In the genomic region with DNA sequence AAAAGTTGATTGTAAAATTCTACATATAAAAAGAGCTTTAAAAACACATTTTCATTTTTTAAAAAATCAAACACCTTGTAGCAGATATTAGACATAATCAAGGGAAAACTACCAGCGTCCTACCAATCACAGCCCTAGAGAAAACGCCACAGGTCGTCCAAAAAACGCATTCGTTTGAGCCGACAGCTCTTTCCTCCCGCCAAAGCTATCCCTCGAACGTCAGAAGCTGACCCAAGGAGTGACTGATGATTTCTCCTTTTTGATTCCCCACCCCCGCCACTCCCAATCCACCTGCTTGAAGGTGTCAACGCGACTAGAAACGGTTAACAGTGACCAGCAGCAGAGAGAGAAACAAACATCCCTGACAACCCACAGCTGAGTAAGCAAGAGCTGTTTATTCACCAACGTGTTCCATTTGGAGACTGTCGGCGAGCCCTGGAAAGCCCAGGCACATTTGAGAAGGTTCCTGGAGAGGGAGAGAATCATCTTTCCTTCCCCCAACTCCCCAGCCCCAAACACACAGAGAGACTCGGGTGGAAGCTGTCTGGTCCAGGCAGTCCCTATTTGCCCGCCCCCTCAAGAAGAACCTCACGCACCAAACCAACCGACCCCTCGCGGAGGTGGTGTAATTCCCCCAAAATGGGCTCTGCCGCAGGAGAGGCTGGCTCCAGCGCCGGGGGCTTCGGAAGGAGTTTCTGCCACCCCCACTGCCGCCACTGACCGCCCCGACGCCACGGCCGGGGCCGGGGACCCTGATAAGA, we compare ENCODE assay signal across 8 cellular contexts. TPM values are rescaled to one million over a fixed set of nuclear protein-coding genes. Genes with fewer than 3 reads are reported as not detected.
DNase-seq lines count a peak whose midpoint lies in the region; ATAC-seq, FAIRE-seq and TF ChIP-seq lines count a peak whose summit lies in the region.

No MANE protein-coding gene starts in this region.

- no peak for TF ChIP-seq POLR2A in GM12891 (IDR thresholded peaks at IDR 0.05; ENCODE audit: low read depth, low read length)

- peak overlapping the region; percentile 87 to 95 for H3K4me3 Mint-ChIP-seq in activated T-cell treated with anti-CD3 and anti-CD28 coated beads, Interleukin-2, amount 50 U/mL, for 72 hours
- peak overlapping the region; percentile 95 for H3K4me3 Mint-ChIP-seq in natural killer cell

- ATAC-seq in HG03039 (IDR thresholded peaks at IDR 0.05; ENCODE audit: unreplicated experiment) = peak; percentile 13
- peak; percentile 19 to 25 for ATAC-seq in activated T-cell treated with anti-CD3 and anti-CD28 coated beads, Interleukin-2, amount 50 U/mL, for 72 hours (replicated peaks in 1 of 2)
- peak; percentile 16 to 22 (median 21) for ATAC-seq in natural killer cell
- ATAC-seq in upper lobe of right lung = peak; percentile 1

- FAIRE-seq in GM12891 (lab: Jason Lieb, UNC) = peak; percentile 33

- no peaks in the 10 kb centered on the region for H3K9me3 ChIP-seq in upper lobe of right lung

- H3K36me3 ChIP-seq in ACC112 (ENCODE audit: insufficient read depth, low read length) (peaks cover 4% of the 10 kb centered on the region; the same call in 1 of the 2 replicates), upper lobe of right lung (no peaks in the 10 kb centered on the region)

- H3K79me2 ChIP-seq in ACC112 (ENCODE audit: control insufficient read depth, insufficient read depth, low read length, unreplicated experiment) = peaks cover 54% of the 10 kb centered on the region

- H3K27me3 ChIP-seq in ACC112 (ENCODE audit: insufficient read depth, low read length) (no peaks in the 10 kb centered on the region), upper lobe of right lung (no peaks in the 10 kb centered on the region)

- intact Hi-C loops in natural killer cell (cut with micrococcal nuclease) = loop anchor here (2.0 to 10.0 kb wide), 4 partner anchors 47 to 495 kb away; a partner anchor contains a TSS
- intact Hi-C loops in upper lobe of right lung (cut with DNase I) = no loop called here

- H3K27ac Mint-ChIP-seq in activated T-cell treated with anti-CD3 and anti-CD28 coated beads, Interleukin-2, amount 50 U/mL, for 72 hours = peak overlapping the region; percentile 88
- H3K27ac Mint-ChIP-seq in natural killer cell = peak overlapping the region; percentile 84 to 91

- H3K27ac ChIP-seq in ACC112 (ENCODE audit: low read depth, low read length) = peak overlapping the region; percentile 43
- peak overlapping the region; percentile 96 for H3K27ac ChIP-seq in upper lobe of right lung

- H3K4me1 ChIP-seq in ACC112 (ENCODE audit: control insufficient read depth, insufficient read depth, low read length, unreplicated experiment) (peaks cover 6% of the 10 kb centered on the region), upper lobe of right lung (peaks cover 13% of the 10 kb centered on the region)

- peak overlapping the region; percentile 91 for H3K4me3 ChIP-seq in ACC112 (ENCODE audit: low read depth, low read length)
- H3K4me3 ChIP-seq in fibroblast of the aortic adventitia (ENCODE audit: low read depth, low read length) = peak overlapping the region; percentile 96
- H3K4me3 ChIP-seq in upper lobe of right lung = peak overlapping the region; percentile 99

- peak overlapping the region; percentile 77 for H2AFZ ChIP-seq in ACC112 (ENCODE audit: low read length, unreplicated experiment)

- H3K9me3 Mint-ChIP-seq in activated T-cell treated with anti-CD3 and anti-CD28 coated beads, Interleukin-2, amount 50 U/mL, for 72 hours = no peaks in the 10 kb centered on the region
- H3K9me3 Mint-ChIP-seq in natural killer cell = no peaks in the 10 kb centered on the region

- peaks cover 2 to 3% of the 10 kb centered on the region in 2 donors for H3K36me3 Mint-ChIP-seq in activated T-cell treated with anti-CD3 and anti-CD28 coated beads, Interleukin-2, amount 50 U/mL, for 72 hours (ENCODE audit: insufficient read depth in 2 of 2)
- no peaks in the 10 kb centered on the region for H3K36me3 Mint-ChIP-seq in natural killer cell

- TF ChIP-seq CTCF in fibroblast of the aortic adventitia (IDR thresholded peaks at IDR 0.05; ENCODE audit: insufficient read depth, low read length) (no peak), natural killer cell (IDR thresholded peaks at IDR 0.05) (no peak), upper lobe of right lung (IDR thresholded peaks at IDR 0.05) (no peak)

- DNase-seq in GM12891 (ENCODE audit: insufficient read length, low spot score) (no peak), NCI-H460 (ENCODE audit: extremely low read depth, low read depth) (peak; percentile 14), fibroblast of the aortic adventitia (ENCODE audit: low read depth) (peak; percentile 44), natural killer cell (peak; percentile 29), upper lobe of right lung (peak; percentile 63)
- peak in 1 of 2 donors; percentile 51 for DNase-seq in activated T-cell treated with anti-CD3 and anti-CD28 coated beads, Interleukin-2, amount 50 U/mL, for 72 hours

- H3K4me1 Mint-ChIP-seq in activated T-cell treated with anti-CD3 and anti-CD28 coated beads, Interleukin-2, amount 50 U/mL, for 72 hours (ENCODE audit: low read depth) = peaks cover 29% of the 10 kb centered on the region
- H3K4me1 Mint-ChIP-seq in natural killer cell = peaks cover 23 to 28% of the 10 kb centered on the region in 2 donors

- H3K27me3 Mint-ChIP-seq in activated T-cell treated with anti-CD3 and anti-CD28 coated beads, Interleukin-2, amount 50 U/mL, for 72 hours (ENCODE audit: low read depth) = no peaks in the 10 kb centered on the region
- H3K27me3 Mint-ChIP-seq in natural killer cell (ENCODE audit: low read depth in 2 of 2) = no peaks in the 10 kb centered on the region

TF ChIP-seq in GM12891, 5 proteins besides CTCF, POLR2A, EP300 and RAD21:
- TF ChIP-seq TAF1 (IDR thresholded peaks at IDR 0.05; ENCODE audit: low read depth, low read length) (no peak), SPI1 (IDR thresholded peaks at IDR 0.05; ENCODE audit: low read depth, low read length) (no peak), PAX5 (IDR thresholded peaks at IDR 0.05; ENCODE audit: insufficient read depth, low read length, severe bottlenecking) (no peak)

RNA-seq across cellular contexts. Expression of a gene that starts 0.6 kb away (rescaled TPM):
- polyA plus RNA-seq in GM12891 (2012; ENCODE audit: low read depth, missing spikeins) = 0.23 TPM
- total RNA-seq in NCI-H460 (2014; rRNA removed; shearing (Covaris generic)) = 3.4 and 3.5 TPM in 2 replicates
- 1.0 and 1.1 TPM in 2 replicates for polyA plus RNA-seq in NCI-H460 (2014; cell fraction: nucleus; rRNA removed)
- 1 to 10 TPM; 1.7 to 2.2 TPM for total RNA-seq in activated T-cell treated with anti-CD3 and anti-CD28 coated beads, Interleukin-2, amount 50 U/mL, for 72 hours
- 0.99 and 1.7 TPM in 2 replicates for total RNA-seq in fibroblast of the aortic adventitia (ENCODE audit: low replicate concordance)
- 1 to 10 TPM; 3.6 to 6.9 (median 5.4) TPM for total RNA-seq in natural killer cell
- 5.7 TPM for total RNA-seq in upper lobe of right lung

RNA-seq across cellular contexts. Expression of a gene that starts 0.7 kb away (rescaled TPM):
- 11.6 TPM for polyA plus RNA-seq in GM12891 (2012; ENCODE audit: low read depth, missing spikeins)
- 8.5 and 9.7 TPM in 2 replicates for total RNA-seq in NCI-H460 (2014; rRNA removed; shearing (Covaris generic))
- 12.5 and 15.2 TPM in 2 replicates for polyA plus RNA-seq in NCI-H460 (2014; cell fraction: nucleus; rRNA removed)
- 10 to 100 TPM; 29.7 to 34.2 TPM for total RNA-seq in activated T-cell treated with anti-CD3 and anti-CD28 coated beads, Interleukin-2, amount 50 U/mL, for 72 hours
- total RNA-seq in fibroblast of the aortic adventitia (ENCODE audit: low replicate concordance) (13.5 and 14.0 TPM in 2 replicates), natural killer cell (10 to 100 TPM; 28.0 to 38.6 (median 32.9) TPM), upper lobe of right lung (28.0 TPM)
